ENCODE assay signal across 25 cellular contexts in genomic region chr1:203932559-203932958, GRCh38.
"Had no signal": no experiment of that assay in that cellular context is flagged by ENCODE, and none has a peak within 500 bp of the region (broad histone marks: within the 10 kb centered on the region; RNA-seq: fewer than 3 reads in every experiment).

No MANE protein-coding gene starts in this region.

- H3K4me1 ChIP-seq: breast epithelium, esophagus muscularis mucosa, lower lobe of right lung, neural progenitor cell, right atrium auricular region, tibial artery, upper lobe of right lung had no signal

- H3K9ac ChIP-seq: neural progenitor cell had no signal

- H3K4me3 ChIP-seq: breast epithelium, esophagus muscularis mucosa, heart left ventricle, lower lobe of right lung, neural progenitor cell, right atrium auricular region, smooth muscle cell, suprapubic skin, tibial artery, upper lobe of right lung had no signal

- H3K27me3 ChIP-seq: breast epithelium, foreskin keratinocyte, neural progenitor cell, right atrium auricular region, suprapubic skin, upper lobe of right lung had no signal

- H2AFZ ChIP-seq: neural progenitor cell had no signal

- DNase-seq: activated CD4-positive, alpha-beta T cell treated with anti-CD3 and anti-CD28 coated beads, Interleukin-2, amount 10 ng/mL, durations not matched to agents 7 days and 5 days; activated CD4-positive, CD25-positive, alpha-beta regulatory T cell treated with anti-CD3 and anti-CD28 coated beads, Interleukin-2, amount 50 U/mL, for 72 hours; activated CD8-positive, alpha-beta T cell treated with anti-CD3 and anti-CD28 coated beads for 36 hours; activated T-cell treated with anti-CD3 and anti-CD28 coated beads, Interleukin-2, amount 50 U/mL, for 4 hours; central memory CD4-positive, alpha-beta T cell; effector CD4-positive, alpha-beta T cell; foreskin keratinocyte; heart left ventricle; hypothalamus; immature natural killer cell; kidney; lower lobe of right lung; mesendoderm; natural killer cell; stimulated activated CD4-positive, alpha-beta T cell treated with anti-CD3 and anti-CD28 coated beads, Interleukin-1b, Interleukin-23, amount 100 ng/mL, for 48 hours; stimulated activated naive CD4-positive, alpha-beta T cell; T-helper 17 cell; tibial artery; upper lobe of right lung had no signal

- H3K36me3 ChIP-seq: breast epithelium, esophagus muscularis mucosa, heart left ventricle, lower lobe of right lung, neural progenitor cell, right atrium auricular region, suprapubic skin, tibial artery, upper lobe of right lung had no signal

- H3K4me2 ChIP-seq: neural progenitor cell, smooth muscle cell had no signal

- H3K9me3 ChIP-seq: breast epithelium, esophagus muscularis mucosa, heart left ventricle, lower lobe of right lung, right atrium auricular region, suprapubic skin, tibial artery, upper lobe of right lung had no signal
